In the genomic region with DNA sequence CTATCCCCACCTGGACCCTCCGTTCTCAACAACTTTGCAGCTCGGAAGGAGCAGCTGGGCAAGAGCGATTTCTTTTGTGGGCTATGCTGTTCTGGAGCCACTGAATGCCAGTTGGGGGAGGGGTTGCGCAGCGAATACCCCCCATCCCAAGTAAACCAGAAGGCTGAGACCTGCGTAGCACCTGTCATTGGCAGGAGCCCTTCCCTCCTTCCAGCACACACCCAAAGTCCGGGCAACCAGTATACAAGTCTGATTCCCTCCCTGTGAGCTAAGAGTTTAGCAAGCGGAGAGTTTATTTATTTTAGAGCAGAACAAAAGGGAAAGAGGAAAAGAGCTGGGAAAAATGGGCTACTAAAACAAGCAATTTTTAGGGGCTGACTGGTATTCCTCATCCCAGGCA, we compare ENCODE assay signal across 11 cellular contexts. TPM values are rescaled to one million over a fixed set of nuclear protein-coding genes. Genes with fewer than 3 reads are reported as not detected.
DNase-seq lines count a peak whose midpoint lies in the region; ATAC-seq and TF ChIP-seq lines count a peak whose summit lies in the region.
"Had no signal": no experiment of that assay in that cellular context is flagged by ENCODE, and none has a peak within 500 bp of the region (broad histone marks: within the 10 kb centered on the region; RNA-seq: fewer than 3 reads in every experiment).

No MANE protein-coding gene starts in this region.

- no peaks in the 10 kb centered on the region for H3K36me3 ChIP-seq in muscle layer of colon (ENCODE audit: insufficient read depth, low read length)
- H3K36me3 ChIP-seq: neutrophil had no signal

- H3K4me1 ChIP-seq in muscle layer of colon (ENCODE audit: insufficient read depth, low read length): no peaks in the 10 kb centered on the region

- DNase-seq in NCI-H748 (lab: John Stamatoyannopoulos, UW; ENCODE audit: unreplicated experiment) (peak; percentile 7), NCI-H748 treated with DMSO at 0.1 percent for 48 hours (lab: John Stamatoyannopoulos, UW) (no peak), endothelial cell (ENCODE audit: low spot score) (no peak), type B pancreatic cell (ENCODE audit: extremely low spot score, unreplicated experiment) (no peak)
- no peak for DNase-seq in T-helper 2 cell treated with Interferon-gamma antibody and Interleukin-4, amounts not matched to agents 5 μg/mL and 100 μg/mL, for 36 hours (ENCODE audit: low spot score)
- DNase-seq in effector CD4-positive, alpha-beta T cell: no peak
- DNase-seq: activated CD4-positive, CD25-positive, alpha-beta regulatory T cell; activated naive CD4-positive, alpha-beta T cell treated with Interleukin-2 at 50 U/mL for 16 hours had no signal

- H3K4me1 Mint-ChIP-seq in endothelial cell (ENCODE audit: unreplicated experiment) (peaks cover 8% of the 10 kb centered on the region), type B pancreatic cell (ENCODE audit: unreplicated experiment) (peaks cover 5% of the 10 kb centered on the region)
- no peaks in the 10 kb centered on the region for H3K4me1 Mint-ChIP-seq in T-helper 2 cell treated with Interferon-gamma antibody and Interleukin-4, amounts not matched to agents 5 μg/mL and 100 μg/mL, for 36 hours (ENCODE audit: low read depth)

- H3K9me3 ChIP-seq in muscle layer of colon (ENCODE audit: low read length): no peaks in the 10 kb centered on the region
- H3K9me3 ChIP-seq: neutrophil had no signal

- H3K36me3 Mint-ChIP-seq in endothelial cell (ENCODE audit: low read depth, unreplicated experiment): no peaks in the 10 kb centered on the region
- H3K36me3 Mint-ChIP-seq in type B pancreatic cell: no peaks in the 10 kb centered on the region
- H3K36me3 Mint-ChIP-seq in T-helper 2 cell treated with Interferon-gamma antibody and Interleukin-4, amounts not matched to agents 5 μg/mL and 100 μg/mL, for 36 hours (ENCODE audit: low read depth): no peaks in the 10 kb centered on the region

- H3K27ac Mint-ChIP-seq in endothelial cell (ENCODE audit: unreplicated experiment): no peak overlapping the region
- no peak overlapping the region for H3K27ac Mint-ChIP-seq in type B pancreatic cell
- no peak overlapping the region for H3K27ac Mint-ChIP-seq in T-helper 2 cell treated with Interferon-gamma antibody and Interleukin-4, amounts not matched to agents 5 μg/mL and 100 μg/mL, for 36 hours

- peak overlapping the region; percentile 28 to 75 for H3K4me3 ChIP-seq in muscle layer of colon (ENCODE audit: low read depth in 1 of 2, low read length in 2 of 2)

- ATAC-seq in HG03045 (IDR thresholded peaks at IDR 0.05; ENCODE audit: unreplicated experiment): no peak

- TF ChIP-seq CTCF in endothelial cell (IDR thresholded peaks at IDR 0.05; ENCODE audit: unreplicated experiment) (no peak), type B pancreatic cell (conservative IDR thresholded peaks at IDR 0.05) (no peak)

- H3K4me3 Mint-ChIP-seq in endothelial cell (ENCODE audit: unreplicated experiment): peak overlapping the region; percentile 89
- H3K4me3 Mint-ChIP-seq in type B pancreatic cell: peak overlapping the region; percentile 88
- no peak overlapping the region for H3K4me3 Mint-ChIP-seq in T-helper 2 cell treated with Interferon-gamma antibody and Interleukin-4, amounts not matched to agents 5 μg/mL and 100 μg/mL, for 36 hours

- peak overlapping the region; percentile 57 for H3K9ac ChIP-seq in muscle layer of colon (ENCODE audit: low read length)

- H3K9me3 Mint-ChIP-seq in endothelial cell (ENCODE audit: unreplicated experiment): no peaks in the 10 kb centered on the region
- H3K9me3 Mint-ChIP-seq in type B pancreatic cell: no peaks in the 10 kb centered on the region
- H3K9me3 Mint-ChIP-seq in T-helper 2 cell treated with Interferon-gamma antibody and Interleukin-4, amounts not matched to agents 5 μg/mL and 100 μg/mL, for 36 hours: no peaks in the 10 kb centered on the region

- H3K27me3 ChIP-seq in muscle layer of colon (ENCODE audit: control insufficient read depth in 1 of 2, insufficient read depth in 2 of 2, low read length in 2 of 2): peaks cover 0 to 6% of the 10 kb centered on the region in 2 donors

- peak overlapping the region; percentile 19 for H3K27ac ChIP-seq in muscle layer of colon (ENCODE audit: low read depth, low read length)
- H3K27ac ChIP-seq: neutrophil had no signal

- H3K27me3 Mint-ChIP-seq in endothelial cell (ENCODE audit: unreplicated experiment) (no peaks in the 10 kb centered on the region), type B pancreatic cell (no peaks in the 10 kb centered on the region)
- H3K27me3 Mint-ChIP-seq in T-helper 2 cell treated with Interferon-gamma antibody and Interleukin-4, amounts not matched to agents 5 μg/mL and 100 μg/mL, for 36 hours (ENCODE audit: low read depth): peaks cover 25% of the 10 kb centered on the region

RNA-seq across cellular contexts. Expression of gene TMEM35A, which starts 0.5 kb away (rescaled TPM):
- total RNA-seq in endothelial cell (ENCODE audit: unreplicated experiment) (2.6 TPM), type B pancreatic cell (ENCODE audit: low replicate concordance) (3.0 and 5.6 TPM in 2 replicates)

RNA-seq across cellular contexts. Expression of gene CENPI, which starts 18.8 kb away (rescaled TPM):
- 10.3 TPM for total RNA-seq in endothelial cell (ENCODE audit: unreplicated experiment)
- 5.5 and 18.8 TPM in 2 replicates for total RNA-seq in type B pancreatic cell (ENCODE audit: low replicate concordance)

RNA-seq across cellular contexts. Expression of gene TRMT2B, which starts 27.3 kb away (rescaled TPM):
- total RNA-seq in endothelial cell (ENCODE audit: unreplicated experiment) (12.2 TPM), type B pancreatic cell (ENCODE audit: low replicate concordance) (13.9 and 18.3 TPM in 2 replicates)
